10 cellular contexts compared by ENCODE assay signal in the genomic region with DNA sequence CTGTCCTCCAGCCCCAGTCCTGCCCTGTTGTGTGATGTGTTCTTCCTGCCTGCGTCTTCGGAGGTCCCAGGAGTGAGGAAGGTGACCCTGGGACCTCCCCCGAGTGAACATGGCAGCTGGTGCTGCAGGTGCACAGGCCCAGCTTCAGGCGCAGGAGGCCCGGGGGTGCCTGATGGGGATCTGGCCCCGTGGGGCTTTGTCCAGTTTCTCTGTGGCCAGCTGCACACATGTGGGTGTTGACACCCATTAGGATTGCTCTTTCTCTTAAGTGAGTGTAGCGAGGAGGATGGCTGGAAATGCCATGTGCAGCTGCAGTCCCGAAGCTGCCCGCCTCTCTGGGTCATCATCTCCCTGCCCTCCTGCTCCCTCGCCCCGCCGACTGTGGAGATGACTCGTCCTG.
"Had no signal": no experiment of that assay in that cellular context is flagged by ENCODE, and none has a peak within 500 bp of the region (broad histone marks: within the 10 kb centered on the region; RNA-seq: fewer than 3 reads in every experiment).

No MANE protein-coding gene starts in this region.

- FAIRE-seq: HepG2 had no signal

- H3K4me3 ChIP-seq: GM23248, HAP-1 had no signal

- H2AFZ ChIP-seq: GM23248 had no signal

- H3K36me3 Mint-ChIP-seq: IgD-negative memory B cell had no signal

- H3K27ac Mint-ChIP-seq: HFFc6, IgD-negative memory B cell had no signal

- H3K9me3 ChIP-seq: HAP-1 had no signal

- H3K27ac ChIP-seq: GM23248, HL-60 had no signal

- ATAC-seq: HCT116, HepG2 had no signal

- H3K4me1 Mint-ChIP-seq: IgD-negative memory B cell had no signal

- H3K4me1 ChIP-seq: HAP-1 had no signal

- H3K36me3 ChIP-seq: HAP-1 had no signal

- H3K4me3 Mint-ChIP-seq: HFFc6, IgD-negative memory B cell had no signal

- H3K9ac ChIP-seq: GM23248 had no signal

- H3K9me3 Mint-ChIP-seq: IgD-negative memory B cell had no signal

- DNase-seq: GM23248, GOT3, H7, HFFc6, KBM-7 had no signal
